ENCODE assay signal across 13 cellular contexts in the genomic region with DNA sequence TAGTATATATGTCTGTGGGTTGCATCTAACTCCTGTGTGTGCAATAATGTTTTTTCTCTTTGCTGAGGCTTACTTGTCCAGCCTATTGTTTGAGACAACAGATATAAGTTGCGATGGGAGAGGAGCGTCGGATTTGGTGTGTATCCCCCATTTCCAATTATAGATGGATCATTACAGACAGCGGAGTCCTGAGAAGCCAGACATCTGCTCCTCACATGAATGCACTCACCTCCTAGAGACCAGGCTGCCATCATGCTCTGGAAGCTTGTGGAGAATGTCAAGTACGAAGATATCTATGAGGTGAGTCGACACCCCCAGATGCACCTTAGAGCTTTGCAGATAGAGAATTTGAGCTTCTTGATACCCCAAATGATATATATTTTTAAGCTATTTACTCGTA. TPM values are rescaled to one million over a fixed set of nuclear protein-coding genes. Genes with fewer than 3 reads are reported as not detected.
A peak's percentile ranks its signal among the peaks of the same experiment; 100 is the strongest.
DNase-seq lines count a peak whose midpoint lies in the region; TF ChIP-seq lines count a peak whose summit lies in the region.
"Had no signal": no experiment of that assay in that cellular context is flagged by ENCODE, and none has a peak within 500 bp of the region (broad histone marks: within the 10 kb centered on the region; RNA-seq: fewer than 3 reads in every experiment).

A gene (plus strand): TSS at position 199 of the 400 bp plus-strand sequence. CDS start 21 bp downstream, at position 220.

- H3K36me3 ChIP-seq in ES-I3 (ENCODE audit: insufficient read depth, low read length) (no peaks in the 10 kb centered on the region), hepatocyte (replicated peaks; ENCODE audit: insufficient read depth, low read depth) (no peaks in the 10 kb centered on the region), trophoblast cell (ENCODE audit: control insufficient read depth in 1 of 2, insufficient read depth in 2 of 2, low read length in 2 of 2) (no peaks in the 10 kb centered on the region)
- no peaks in the 10 kb centered on the region for H3K36me3 ChIP-seq in CD4-positive, alpha-beta memory T cell (ENCODE audit: insufficient read depth, low read length)
- H3K36me3 ChIP-seq: adrenal gland had no signal

- no peak within 1 kb of the TSS for H3K23ac ChIP-seq in trophoblast cell (ENCODE audit: low read length)

- intact Hi-C loops in activated T-helper 1 cell treated with anti-CD3 and anti-CD28 coated beads, Interleukin-12 subunit alpha, Interleukin-12 subunit beta, Interleukin-2, Interleukin-4 antibody, amounts not matched to agents 30 ng/mL and 10 ng/mL and 1 ng/mL, durations not matched to agents 14 hours and 24 hours and 36 hours (cut with micrococcal nuclease), result no loop called here
- intact Hi-C loops in CD4-positive, alpha-beta memory T cell (cut with micrococcal nuclease), result no loop called here

- peaks cover 20% of the 10 kb centered on the region for H3K4me1 ChIP-seq in ES-I3 (ENCODE audit: insufficient read depth, low read length)
- H3K4me1 ChIP-seq in hepatocyte (ENCODE audit: insufficient read depth), result no peaks in the 10 kb centered on the region
- peaks cover 3 to 4% of the 10 kb centered on the region in 2 experiments for H3K4me1 ChIP-seq in trophoblast cell (ENCODE audit: control insufficient read depth in 1 of 2, insufficient read depth in 2 of 2, low read length in 2 of 2)
- H3K4me1 ChIP-seq in CD4-positive, alpha-beta memory T cell (ENCODE audit: insufficient read depth, low read length), result peaks cover 7% of the 10 kb centered on the region

- H3K4me1 Mint-ChIP-seq in activated T-helper 1 cell treated with anti-CD3 and anti-CD28 coated beads, Interleukin-12 subunit alpha, Interleukin-12 subunit beta, Interleukin-2, Interleukin-4 antibody, amounts not matched to agents 30 ng/mL and 10 ng/mL and 1 ng/mL, durations not matched to agents 14 hours and 24 hours and 36 hours (ENCODE audit: low read depth), result peaks cover 19% of the 10 kb centered on the region
- peaks cover 11 to 29% (median 18%) of the 10 kb centered on the region in 4 donors for H3K4me1 Mint-ChIP-seq in CD4-positive, alpha-beta memory T cell

- WGBS in hepatocyte (ENCODE audit: low lambda C conversion rate, missing lambda C conversion rate), result 5% methylated on average over 7 of the region's 7 CpGs
- WGBS in trophoblast cell (ENCODE audit: extremely low coverage, insufficient coverage, insufficient read length), result no CpG with 5 or more reads among the region's 7 CpGs

- H3K4me2 ChIP-seq in hepatocyte (peak within 1 kb of the TSS; percentile 74), trophoblast cell (ENCODE audit: low read length) (peak within 1 kb of the TSS; percentile 67)

- H2BK12ac ChIP-seq in trophoblast cell (ENCODE audit: low read length), result peak within 1 kb of the TSS; percentile 8

- peak within 1 kb of the TSS; percentile 68 for H4K8ac ChIP-seq in trophoblast cell (ENCODE audit: low read depth, low read length)

- peak within 1 kb of the TSS; percentile 52 for H2BK120ac ChIP-seq in trophoblast cell (ENCODE audit: insufficient read depth, low read length, poor library complexity)

- H3K9ac ChIP-seq in ES-I3 (ENCODE audit: low read depth, low read length) (peak within 1 kb of the TSS; percentile 48; the same call in 1 of the 2 replicates), trophoblast cell (ENCODE audit: low read length) (no peak within 1 kb of the TSS)

- no peak within 1 kb of the TSS for H3K4me3 Mint-ChIP-seq in activated T-helper 1 cell treated with anti-CD3 and anti-CD28 coated beads, Interleukin-12 subunit alpha, Interleukin-12 subunit beta, Interleukin-2, Interleukin-4 antibody, amounts not matched to agents 30 ng/mL and 10 ng/mL and 1 ng/mL, durations not matched to agents 14 hours and 24 hours and 36 hours
- peak within 1 kb of the TSS in 3 of 8 donors; percentile 36 to 61 (median 55) for H3K4me3 Mint-ChIP-seq in CD4-positive, alpha-beta memory T cell

- no peaks in the 10 kb centered on the region for H4K20me1 ChIP-seq in hepatocyte (ENCODE audit: insufficient read depth, poor library complexity, severe bottlenecking)

- peak within 1 kb of the TSS; percentile 25 for H3K18ac ChIP-seq in trophoblast cell (ENCODE audit: low read length)

- H3K79me2 ChIP-seq in hepatocyte, result no peaks in the 10 kb centered on the region
- H3K79me2 ChIP-seq in trophoblast cell (ENCODE audit: control insufficient read depth, insufficient read depth, low read length, poor library complexity), result no peaks in the 10 kb centered on the region

- no peaks in the 10 kb centered on the region for H3K9me3 ChIP-seq in ES-I3 (ENCODE audit: control insufficient read depth, insufficient read depth, low read length)
- H3K9me3 ChIP-seq in hepatocyte (ENCODE audit: low read depth), result no peaks in the 10 kb centered on the region
- no peaks in the 10 kb centered on the region for H3K9me3 ChIP-seq in trophoblast cell (ENCODE audit: insufficient read depth, low read depth, low read length)
- no peaks in the 10 kb centered on the region for H3K9me3 ChIP-seq in CD4-positive, alpha-beta memory T cell (ENCODE audit: control insufficient read depth in 1 of 2, low read length in 2 of 2)
- H3K9me3 ChIP-seq: adrenal gland, testis had no signal

- H4K12ac ChIP-seq in trophoblast cell (ENCODE audit: low read depth, low read length), result peak within 1 kb of the TSS; percentile 64

- peaks cover 1% of the 10 kb centered on the region for H3K36me3 Mint-ChIP-seq in activated T-helper 1 cell treated with anti-CD3 and anti-CD28 coated beads, Interleukin-12 subunit alpha, Interleukin-12 subunit beta, Interleukin-2, Interleukin-4 antibody, amounts not matched to agents 30 ng/mL and 10 ng/mL and 1 ng/mL, durations not matched to agents 14 hours and 24 hours and 36 hours (ENCODE audit: low read depth)
- H3K36me3 Mint-ChIP-seq in CD4-positive, alpha-beta memory T cell, result peaks cover 0 to 4% of the 10 kb centered on the region in 2 donors

- H3K27me3 Mint-ChIP-seq in activated T-helper 1 cell treated with anti-CD3 and anti-CD28 coated beads, Interleukin-12 subunit alpha, Interleukin-12 subunit beta, Interleukin-2, Interleukin-4 antibody, amounts not matched to agents 30 ng/mL and 10 ng/mL and 1 ng/mL, durations not matched to agents 14 hours and 24 hours and 36 hours (ENCODE audit: insufficient read depth), result peaks cover 69% of the 10 kb centered on the region
- H3K27me3 Mint-ChIP-seq in CD4-positive, alpha-beta memory T cell, result peaks cover 43 to 67% of the 10 kb centered on the region in 2 donors

- H3K4me3 ChIP-seq in hepatocyte, result no peak within 1 kb of the TSS
- peak within 1 kb of the TSS; percentile 68 for H3K4me3 ChIP-seq in trophoblast cell (ENCODE audit: low read depth, low read length)
- H3K4me3 ChIP-seq in CD4-positive, alpha-beta memory T cell (ENCODE audit: low read length in 2 of 2), result no peak within 1 kb of the TSS
- H3K4me3 ChIP-seq: K562 had no signal

- peaks cover 18% of the 10 kb centered on the region for H3K79me1 ChIP-seq in trophoblast cell (ENCODE audit: low read length)

- H3K27me3 ChIP-seq in hepatocyte (peaks cover 84% of the 10 kb centered on the region), trophoblast cell (ENCODE audit: insufficient read depth, low read length) (peaks cover 7% of the 10 kb centered on the region)
- no peaks in the 10 kb centered on the region for H3K27me3 ChIP-seq in CD4-positive, alpha-beta memory T cell (ENCODE audit: insufficient read depth, low read length)

- H2AFZ ChIP-seq in hepatocyte (peak within 1 kb of the TSS; percentile 51), trophoblast cell (ENCODE audit: insufficient read depth, low read length, poor library complexity) (peak within 1 kb of the TSS; percentile 56)

- POLR2A ChIA-PET in CD4-positive, alpha-beta memory T cell (lab: Charles Lee; ENCODE audit: partially characterized antibody), result no interaction called here

- no peak within 1 kb of the TSS for H2AK5ac ChIP-seq in trophoblast cell (ENCODE audit: low read length)

- H2BK5ac ChIP-seq in trophoblast cell (ENCODE audit: low read depth, low read length, poor library complexity), result peak within 1 kb of the TSS; percentile 38

- H3K27ac ChIP-seq in hepatocyte (peak within 1 kb of the TSS; percentile 55), trophoblast cell (ENCODE audit: low read depth, low read length) (peak within 1 kb of the TSS; percentile 33)
- no peak within 1 kb of the TSS for H3K27ac ChIP-seq in CD4-positive, alpha-beta memory T cell (ENCODE audit: low read depth, low read length)
- H3K27ac ChIP-seq: testis had no signal

- peak within 1 kb of the TSS; percentile 52 for H3K27ac Mint-ChIP-seq in activated T-helper 1 cell treated with anti-CD3 and anti-CD28 coated beads, Interleukin-12 subunit alpha, Interleukin-12 subunit beta, Interleukin-2, Interleukin-4 antibody, amounts not matched to agents 30 ng/mL and 10 ng/mL and 1 ng/mL, durations not matched to agents 14 hours and 24 hours and 36 hours
- H3K27ac Mint-ChIP-seq in CD4-positive, alpha-beta memory T cell, result no peak within 1 kb of the TSS

- H3K4ac ChIP-seq in trophoblast cell (ENCODE audit: low read depth, low read length), result peak within 1 kb of the TSS; percentile 47

- no peaks in the 10 kb centered on the region for H3K9me2 ChIP-seq in hepatocyte (replicated peaks; ENCODE audit: insufficient read depth)

- peak within 1 kb of the TSS; percentile 77 for H4K91ac ChIP-seq in trophoblast cell (ENCODE audit: low read depth, low read length)

- CTCF ChIA-PET in CD4-positive, alpha-beta memory T cell (lab: Charles Lee; ENCODE audit: partially characterized antibody), result interaction anchor here (0.7 kb wide), 1 partner anchor 393 kb away, joined by 3 read pairs; no protein-coding TSS in a partner anchor

- TF ChIP-seq CTCF in hepatocyte (IDR thresholded peaks at IDR 0.05; ENCODE audit: poor library complexity), result no peak

- no peak for DNase-seq in activated T-helper 1 cell treated with anti-CD3 and anti-CD28 coated beads, Interleukin-12 subunit alpha, Interleukin-12 subunit beta, Interleukin-2, Interleukin-4 antibody, amounts not matched to agents 30 ng/mL and 10 ng/mL and 1 ng/mL, durations not matched to agents 14 hours and 24 hours and 36 hours (ENCODE audit: low spot score)
- DNase-seq in hepatocyte (ENCODE audit: low spot score), result no peak
- DNase-seq in trophoblast cell, result no peak
- no peak for DNase-seq in CD4-positive, alpha-beta memory T cell
- DNase-seq in COLO829 (ENCODE audit: low spot score), result no peak
- no peak for DNase-seq in NCI-H345 treated with DMSO at 0.1 percent for 48 hours (lab: John Stamatoyannopoulos, UW; ENCODE audit: unreplicated experiment)
- no peak for DNase-seq in NCI-H1105 (lab: John Stamatoyannopoulos, UW)
- DNase-seq: adrenal gland; effector memory CD4-positive, alpha-beta T cell; testis had no signal

- no peaks in the 10 kb centered on the region for H3K9me3 Mint-ChIP-seq in activated T-helper 1 cell treated with anti-CD3 and anti-CD28 coated beads, Interleukin-12 subunit alpha, Interleukin-12 subunit beta, Interleukin-2, Interleukin-4 antibody, amounts not matched to agents 30 ng/mL and 10 ng/mL and 1 ng/mL, durations not matched to agents 14 hours and 24 hours and 36 hours
- H3K9me3 Mint-ChIP-seq in CD4-positive, alpha-beta memory T cell, result peaks cover 0 to 18% (median 3%) of the 10 kb centered on the region in 8 donors

- H3K14ac ChIP-seq in trophoblast cell (ENCODE audit: low read length), result peak within 1 kb of the TSS; percentile 32

RNA-seq across cellular contexts. Expression of the gene that starts here (rescaled TPM):
- not detected in 2 replicates for total RNA-seq in activated T-helper 1 cell treated with anti-CD3 and anti-CD28 coated beads, Interleukin-12 subunit alpha, Interleukin-12 subunit beta, Interleukin-2, Interleukin-4 antibody, amounts not matched to agents 30 ng/mL and 10 ng/mL and 1 ng/mL, durations not matched to agents 14 hours and 24 hours and 36 hours
- 0.64 and 0.73 TPM in 2 replicates for total RNA-seq in hepatocyte
- polyA plus RNA-seq in hepatocyte, result 1.3 and 5.7 TPM in 2 replicates
- 2.0 and 2.3 TPM in 2 replicates for polyA plus RNA-seq in trophoblast cell (2013)
- not detected for total RNA-seq in CD4-positive, alpha-beta memory T cell
- polyA plus RNA-seq in CD4-positive, alpha-beta memory T cell, result not detected
- total RNA-seq: K562, pulmonary artery endothelial cell had no signal
- polyA plus RNA-seq: K562 had no signal
